Comparison of ENCODE assay signal across 8 cellular contexts in genomic region chr16:17556276-17557052, GRCh38.
A peak's percentile ranks its signal among the peaks of the same experiment; 100 is the strongest.
DNase-seq lines count a peak whose midpoint lies in the region; ATAC-seq and TF ChIP-seq lines count a peak whose summit lies in the region.

No MANE protein-coding gene starts in this region.

- 22 to 28% methylated on average over 7 of the region's 7 CpGs for WGBS in heart right ventricle, 2 donors

- H3K4me1 ChIP-seq in heart right ventricle, result no peaks in the 10 kb centered on the region

- no peak overlapping the region for H3K27ac ChIP-seq in heart right ventricle

- no peak overlapping the region for H3K4me3 ChIP-seq in heart right ventricle
- no peak overlapping the region for H3K4me3 ChIP-seq in retinal pigment epithelial cell (ENCODE audit: low read length)

- TF ChIP-seq CTCF in heart right ventricle (IDR thresholded peaks at IDR 0.05) (peak in 8 of 9 donors; percentile 23 to 56 (median 38)), retinal pigment epithelial cell (conservative IDR thresholded peaks at IDR 0.05; ENCODE audit: low read depth, low read length) (peak; percentile 60)

- DNase-seq in heart right ventricle, result no peak
- DNase-seq in left cardiac atrium, result no peak
- DNase-seq in NCI-H2227 treated with DMSO at 0.1 percent for 48 hours (lab: John Stamatoyannopoulos, UW), result peak; percentile 14
- DNase-seq in dermis blood vessel endothelial cell, result peak; percentile 1
- DNase-seq in retinal pigment epithelial cell (ENCODE audit: low read depth), result no peak
- no peak for DNase-seq in posterior vena cava (ENCODE audit: low spot score)
- no peak for DNase-seq in activated CD4-positive, alpha-beta T cell treated with anti-CD3 and anti-CD28 coated beads for 48 hours

- ATAC-seq in heart right ventricle (no peak), left cardiac atrium (no peak), HG03571 (IDR thresholded peaks at IDR 0.05; ENCODE audit: unreplicated experiment) (no peak)

- H3K36me3 ChIP-seq in heart right ventricle, result no peaks in the 10 kb centered on the region

- H3K9me3 ChIP-seq in heart right ventricle, result no peaks in the 10 kb centered on the region

- H3K27me3 ChIP-seq in heart right ventricle, result peaks cover 0 to 65% (median 25%) of the 10 kb centered on the region in 7 donors

- intact Hi-C loops in heart right ventricle (cut with DNase I), result no loop called here
- intact Hi-C loops in left cardiac atrium (cut with DNase I), result no loop called here
- intact Hi-C loops in posterior vena cava (cut with DNase I), result no loop called here

Comparison
In these comparisons a context has a peak if more than half of its experiments do, and no peak if none do; other contexts are left out.
1. DNase-seq: peak in NCI-H2227 treated with DMSO at 0.1 percent for 48 hours (single experiment) and dermis blood vessel endothelial cell (single experiment); none in heart right ventricle (0 of 2), left cardiac atrium (single experiment), retinal pigment epithelial cell (single experiment), posterior vena cava (single experiment) and activated CD4-positive, alpha-beta T cell treated with anti-CD3 and anti-CD28 coated beads for 48 hours (single experiment).